10 cellular contexts compared by ENCODE assay signal in genomic region chr2:230814616-230815015, GRCh38. TPM values are rescaled to one million over a fixed set of nuclear protein-coding genes. Genes with fewer than 3 reads are reported as not detected.
DNase-seq lines count a peak whose midpoint lies in the region; ATAC-seq and TF ChIP-seq lines count a peak whose summit lies in the region.
"Had no signal": no experiment of that assay in that cellular context is flagged by ENCODE, and none has a peak within 500 bp of the region (broad histone marks: within the 10 kb centered on the region; RNA-seq: fewer than 3 reads in every experiment).

No MANE protein-coding gene starts in this region.

- H3K9me2 ChIP-seq in Karpas-422 (replicated peaks; ENCODE audit: insufficient read depth, low read length): no peaks in the 10 kb centered on the region

- H3K4me3 Mint-ChIP-seq in neural progenitor cell: no peak overlapping the region

- peak; percentile 17 for DNase-seq in NCI-H82 (lab: John Stamatoyannopoulos, UW)
- DNase-seq in NCI-H82 treated with DMSO at 0.1 percent for 48 hours (lab: John Stamatoyannopoulos, UW; ENCODE audit: unreplicated experiment): no peak
- DNase-seq in Karpas-422: peak; percentile 63
- DNase-seq in brain microvascular endothelial cell: peak; percentile 25
- DNase-seq in neural progenitor cell (ENCODE audit: low spot score): peak; percentile 22
- DNase-seq in ascending aorta (ENCODE audit: low spot score in 2 of 2): no peak
- DNase-seq: NCI-H748 treated with DMSO at 0.1 percent for 48 hours had no signal

- H3K4me1 Mint-ChIP-seq in neural progenitor cell: peaks cover 4% of the 10 kb centered on the region

- intact Hi-C loops in ascending aorta (cut with DNase I): no loop called here

- no peak overlapping the region for H3K4me3 ChIP-seq in Karpas-422 (ENCODE audit: low read length)
- H3K4me3 ChIP-seq in brain microvascular endothelial cell (ENCODE audit: low read depth, low read length): no peak overlapping the region
- no peak overlapping the region for H3K4me3 ChIP-seq in neural progenitor cell
- no peak overlapping the region for H3K4me3 ChIP-seq in ascending aorta
- H3K4me3 ChIP-seq: BLaER1 had no signal

- peaks cover 2% of the 10 kb centered on the region for H3K27me3 Mint-ChIP-seq in neural progenitor cell (ENCODE audit: insufficient read depth, low read depth)

- H3K4me2 ChIP-seq in Karpas-422 (ENCODE audit: low read depth, low read length, poor library complexity, severe bottlenecking) (no peak overlapping the region), neural progenitor cell (no peak overlapping the region)
- H3K4me2 ChIP-seq: BLaER1 had no signal

- H3K27ac ChIP-seq in Karpas-422 (ENCODE audit: low read length) (no peak overlapping the region), brain microvascular endothelial cell (no peak overlapping the region), neural progenitor cell (no peak overlapping the region), ascending aorta (no peak overlapping the region)
- H3K27ac ChIP-seq: BLaER1 had no signal

- H3K9me3 Mint-ChIP-seq in neural progenitor cell: no peaks in the 10 kb centered on the region

- H3K9ac ChIP-seq in Karpas-422 (ENCODE audit: low read length) (no peak overlapping the region), neural progenitor cell (no peak overlapping the region)
- H3K9ac ChIP-seq: BLaER1 had no signal

- H3K4me1 ChIP-seq in Karpas-422 (ENCODE audit: low read length) (no peaks in the 10 kb centered on the region), neural progenitor cell (no peaks in the 10 kb centered on the region), ascending aorta (no peaks in the 10 kb centered on the region)
- H3K4me1 ChIP-seq: BLaER1 had no signal

- ATAC-seq in GM19328 (IDR thresholded peaks at IDR 0.05; ENCODE audit: unreplicated experiment) (no peak), GM18520 (IDR thresholded peaks at IDR 0.05; ENCODE audit: unreplicated experiment) (no peak)

- H4K20me1 ChIP-seq in Karpas-422 (ENCODE audit: insufficient read depth, low read depth, low read length) (no peaks in the 10 kb centered on the region), neural progenitor cell (ENCODE audit: low read depth) (peaks cover 5% of the 10 kb centered on the region)

- peaks cover 21% of the 10 kb centered on the region for H3K36me3 Mint-ChIP-seq in neural progenitor cell

- H3K9me3 ChIP-seq in Karpas-422 (ENCODE audit: low read length) (no peaks in the 10 kb centered on the region), neural progenitor cell (ENCODE audit: low read depth) (no peaks in the 10 kb centered on the region), ascending aorta (no peaks in the 10 kb centered on the region)
- H3K9me3 ChIP-seq: BLaER1 had no signal

- H2AFZ ChIP-seq in Karpas-422 (ENCODE audit: low read length) (no peak overlapping the region), neural progenitor cell (replicated peaks) (no peak overlapping the region)

- no peaks in the 10 kb centered on the region for H3F3A ChIP-seq in neural progenitor cell (ENCODE audit: low read depth)

- H3K79me2 ChIP-seq in Karpas-422 (ENCODE audit: low read length) (no peaks in the 10 kb centered on the region), neural progenitor cell (ENCODE audit: low read depth) (no peaks in the 10 kb centered on the region)

- no peaks in the 10 kb centered on the region for H3K27me3 ChIP-seq in Karpas-422 (ENCODE audit: low read length)
- no peaks in the 10 kb centered on the region for H3K27me3 ChIP-seq in brain microvascular endothelial cell (replicated peaks)
- H3K27me3 ChIP-seq in neural progenitor cell: no peaks in the 10 kb centered on the region
- H3K27me3 ChIP-seq in ascending aorta: no peaks in the 10 kb centered on the region
- H3K27me3 ChIP-seq: BLaER1 had no signal

- H3K27ac Mint-ChIP-seq in neural progenitor cell: no peak overlapping the region

- in situ Hi-C loops in brain microvascular endothelial cell (cut with HindIII; ENCODE audit: low pct_ligation_motif_present, low sequenced_read_pairs): no loop called here

- TF ChIP-seq CTCF in brain microvascular endothelial cell (IDR thresholded peaks at IDR 0.05; ENCODE audit: low read depth, low read length, missing control alignments) (peak; percentile 54), neural progenitor cell (IDR thresholded peaks at IDR 0.05) (peak; percentile 53), ascending aorta (IDR thresholded peaks at IDR 0.05) (peak in 1 of 3 experiments; percentile 23)

- peaks cover 16% of the 10 kb centered on the region; the same call in 1 of the 2 replicates for H3K36me3 ChIP-seq in Karpas-422 (ENCODE audit: insufficient read depth, low read length)
- peaks cover 36% of the 10 kb centered on the region for H3K36me3 ChIP-seq in brain microvascular endothelial cell (replicated peaks)
- H3K36me3 ChIP-seq in neural progenitor cell: no peaks in the 10 kb centered on the region
- H3K36me3 ChIP-seq in ascending aorta: peaks cover 41% of the 10 kb centered on the region in 2 donors

RNA-seq across cellular contexts. Expression of gene ITM2C, which starts 50.1 kb away (rescaled TPM):
- 0.19 TPM in 1 of 2 replicates, not detected in the other for total RNA-seq in Karpas-422 (2014; rRNA removed; shearing (Covaris generic); ENCODE audit: low replicate concordance)
- total RNA-seq in neural progenitor cell (ENCODE audit: low replicate concordance): 84.6 and 146 TPM in 2 replicates
- total RNA-seq in ascending aorta: 84.9 TPM

Comparison
In these comparisons a context has a peak if more than half of its experiments do, and no peak if none do; other contexts are left out.
1. DNase-seq: peak in NCI-H82 (single experiment), Karpas-422 (single experiment), brain microvascular endothelial cell (single experiment) and neural progenitor cell (single experiment); none in NCI-H82 treated with DMSO at 0.1 percent for 48 hours (single experiment) and ascending aorta (0 of 2).
2. RNA of gene ITM2C, which starts 50.1 kb away (total RNA-seq): 84.9 TPM in ascending aorta (single experiment) and 84.6 to 146 TPM in neural progenitor cell; 0.19 TPM in Karpas-422; every median in the first group is over 10 times any median in the second.